26 cellular contexts compared by ENCODE assay signal in the genomic region with DNA sequence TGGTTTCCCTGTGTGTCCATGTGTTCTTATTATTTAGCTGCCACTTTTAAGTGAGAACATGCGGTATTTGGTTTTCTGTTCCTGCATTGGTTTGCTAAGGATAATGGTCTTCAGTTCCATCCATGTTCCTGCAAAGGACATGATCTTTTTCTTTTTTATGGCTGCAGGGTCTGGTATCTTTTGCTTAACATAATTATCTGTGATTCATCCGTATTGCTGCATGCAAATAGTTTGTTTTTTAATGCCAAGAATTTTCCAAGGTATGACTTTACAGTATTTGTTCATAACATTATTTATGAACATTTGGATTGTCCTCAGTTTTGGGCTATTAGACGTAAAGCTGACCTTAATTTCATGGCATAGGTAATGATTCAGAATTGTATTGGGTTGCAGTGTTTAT.
"Had no signal": no experiment of that assay in that cellular context is flagged by ENCODE, and none has a peak within 500 bp of the region (broad histone marks: within the 10 kb centered on the region; RNA-seq: fewer than 3 reads in every experiment).

No MANE protein-coding gene starts in this region.

- ATAC-seq: activated CD4-positive, alpha-beta T cell treated with anti-CD3 and anti-CD28 coated beads for 36 hours; activated naive CD4-positive, alpha-beta T cell treated with anti-CD3 and anti-CD28 coated beads, Interleukin-2, amount 50 U/mL, for 72 hours; esophagus mucosa; heart left ventricle; left colon; right cardiac atrium; stimulated activated naive CD8-positive, alpha-beta T cell treated with anti-CD3 and anti-CD28 coated beads, Interleukin-15, Interleukin-2, amounts not matched to agents 100 U/mL and 50 U/mL, for 24 hours had no signal

- H3K4me3 ChIP-seq: adrenal gland, breast epithelium, heart left ventricle, upper lobe of left lung had no signal

- H3K4me3 Mint-ChIP-seq: activated B cell treated with CpG ODN at 0.5 μM for 24 hours; activated CD4-positive, alpha-beta memory T cell treated with anti-CD3 and anti-CD28 coated beads for 36 hours; activated CD4-positive, alpha-beta T cell treated with anti-CD3 and anti-CD28 coated beads for 36 hours; central memory CD8-positive, alpha-beta T cell; naive B cell had no signal

- H3K9ac ChIP-seq: parathyroid adenoma had no signal

- H3K27me3 Mint-ChIP-seq: activated B cell treated with CpG ODN at 0.5 μM for 24 hours; activated CD4-positive, alpha-beta memory T cell treated with anti-CD3 and anti-CD28 coated beads for 36 hours; activated CD4-positive, alpha-beta T cell treated with anti-CD3 and anti-CD28 coated beads for 36 hours; central memory CD8-positive, alpha-beta T cell; naive B cell had no signal

- H3K4me1 ChIP-seq: breast epithelium, upper lobe of left lung had no signal

- H2AFZ ChIP-seq: parathyroid adenoma had no signal

- H3K27ac Mint-ChIP-seq: activated B cell treated with CpG ODN at 0.5 μM for 24 hours; activated CD4-positive, alpha-beta memory T cell treated with anti-CD3 and anti-CD28 coated beads for 36 hours; activated CD4-positive, alpha-beta T cell treated with anti-CD3 and anti-CD28 coated beads for 36 hours; activated naive CD4-positive, alpha-beta T cell treated with anti-CD3 and anti-CD28 coated beads, Interleukin-2, amount 50 U/mL, for 72 hours had no signal

- DNase-seq: activated B cell treated with CpG ODN at 0.5 μM for 24 hours; activated CD4-positive, alpha-beta memory T cell treated with anti-CD3 and anti-CD28 coated beads for 36 hours; activated CD4-positive, alpha-beta T cell treated with anti-CD3 and anti-CD28 coated beads for 36 hours; activated gamma-delta T cell; adrenal gland; effector memory CD4-positive, alpha-beta T cell; heart left ventricle; islet precursor cell; left colon; mesendoderm; naive B cell; right cardiac atrium; stimulated activated CD4-positive, alpha-beta T cell treated with anti-CD3 and anti-CD28 coated beads, Interleukin-4, amount 100 ng/mL, for 24 hours; stimulated activated naive CD8-positive, alpha-beta T cell treated with anti-CD3 and anti-CD28 coated beads, Interleukin-15, Interleukin-2, amounts not matched to agents 100 U/mL and 50 U/mL, for 24 hours; T-helper 1 cell; T1000; upper lobe of left lung had no signal

- H3K27ac ChIP-seq: adrenal gland, breast epithelium, heart left ventricle, neutrophil, parathyroid adenoma, upper lobe of left lung had no signal

- H3K9me3 Mint-ChIP-seq: activated naive CD4-positive, alpha-beta T cell treated with anti-CD3 and anti-CD28 coated beads, Interleukin-2, amount 50 U/mL, for 72 hours; central memory CD8-positive, alpha-beta T cell had no signal

- FAIRE-seq: astrocyte, colon, endothelial cell of umbilical vein had no signal

- H3K9me3 ChIP-seq: adrenal gland, breast epithelium, neutrophil, upper lobe of left lung had no signal

- H3K36me3 ChIP-seq: adrenal gland, breast epithelium had no signal

- H3K27me3 ChIP-seq: adrenal gland, breast epithelium, heart left ventricle, neutrophil, upper lobe of left lung had no signal
